In the genomic region with DNA sequence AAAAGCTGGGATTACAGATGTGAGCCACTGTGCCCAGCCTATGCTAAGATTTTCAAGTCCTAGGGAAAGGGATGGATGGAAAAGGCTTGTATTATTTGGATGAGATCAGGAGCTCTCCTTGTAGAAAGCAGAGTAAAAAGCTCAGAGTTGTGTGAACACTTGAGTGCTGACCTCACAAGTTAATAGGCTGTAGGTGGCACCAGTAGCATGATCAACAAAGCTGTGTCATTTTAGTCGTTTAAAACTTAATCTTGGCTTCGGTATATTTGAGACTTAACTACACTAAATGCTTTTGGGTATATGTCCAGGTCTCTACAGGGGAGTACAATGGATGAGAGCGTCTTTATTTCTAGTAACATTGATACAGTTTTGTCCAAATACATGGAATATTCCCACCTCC, we compare ENCODE assay signal across 13 cellular contexts.
"Had no signal": no experiment of that assay in that cellular context is flagged by ENCODE, and none has a peak within 500 bp of the region (broad histone marks: within the 10 kb centered on the region; RNA-seq: fewer than 3 reads in every experiment).

No MANE protein-coding gene starts in this region.

- H3K36me3 ChIP-seq: breast epithelium, heart left ventricle, suprapubic skin had no signal

- H3K27me3 ChIP-seq: breast epithelium, heart left ventricle, suprapubic skin had no signal

- H3K4me1 ChIP-seq: breast epithelium, heart left ventricle, suprapubic skin had no signal

- H3K4me3 ChIP-seq: breast epithelium, heart left ventricle, lung, psoas muscle, suprapubic skin had no signal

- DNase-seq: activated CD4-positive, alpha-beta T cell treated with anti-CD3 and anti-CD28 coated beads for 36 hours; activated CD8-positive, alpha-beta memory T cell treated with anti-CD3 and anti-CD28 coated beads, Interleukin-2, amount 50 U/mL, for 4 hours; activated CD8-positive, alpha-beta T cell treated with anti-CD3 and anti-CD28 coated beads for 36 hours; aorta; heart left ventricle; naive thymus-derived CD4-positive, alpha-beta T cell; nucleus accumbens; psoas muscle; stimulated activated CD4-positive, alpha-beta T cell treated with anti-CD3 and anti-CD28 coated beads, Interleukin-2, amount 100 ng/mL, for 48 hours; stimulated activated naive CD4-positive, alpha-beta T cell treated with Interleukin-2 at 50 U/mL for 16 hours had no signal

- H3K9me3 ChIP-seq: breast epithelium, heart left ventricle, psoas muscle, suprapubic skin had no signal

- H3K27ac ChIP-seq: breast epithelium, heart left ventricle, psoas muscle, suprapubic skin had no signal

- ATAC-seq: activated CD4-positive, alpha-beta T cell treated with anti-CD3 and anti-CD28 coated beads for 36 hours; activated CD8-positive, alpha-beta T cell treated with anti-CD3 and anti-CD28 coated beads for 36 hours; naive thymus-derived CD4-positive, alpha-beta T cell had no signal
